In genomic region chr1:38671221-38671620, GRCh38 we compare ENCODE assay signal across 25 cellular contexts.
DNase-seq lines count a peak whose midpoint lies in the region; FAIRE-seq and TF ChIP-seq lines count a peak whose summit lies in the region.
"Had no signal": no experiment of that assay in that cellular context is flagged by ENCODE, and none has a peak within 500 bp of the region (broad histone marks: within the 10 kb centered on the region; RNA-seq: fewer than 3 reads in every experiment).

No MANE protein-coding gene starts in this region.

- BruUV-seq in A673 (replicated peaks; lab: Mats Ljungman, UMichigan): no TSS peak

- CTCF ChIA-PET in A673 (lab: Charles Lee): no interaction called here

- WGBS in esophagus muscularis mucosa: 74% methylated on average over 8 of the region's 8 CpGs
- 60% methylated on average over 8 of the region's 8 CpGs for WGBS in suprapubic skin
- WGBS in small intestine, 3 donors: 77 to 79% (median 79%) methylated on average over 8 of the region's 8 CpGs

- TF ChIP-seq POLR2A in esophagus muscularis mucosa (IDR thresholded peaks at IDR 0.05; ENCODE audit: low read depth): no peak
- TF ChIP-seq POLR2A in suprapubic skin (IDR thresholded peaks at IDR 0.05): no peak

- no peak overlapping the region for H3K27ac ChIP-seq in A673 (ENCODE audit: low read depth, low read length, poor library complexity, severe bottlenecking)
- H3K27ac ChIP-seq in esophagus muscularis mucosa (replicated peaks in 1 of 4): no peak overlapping the region
- H3K27ac ChIP-seq in suprapubic skin: no peak overlapping the region
- no peak overlapping the region for H3K27ac ChIP-seq in small intestine (ENCODE audit: low read depth in 1 of 2, low read length in 1 of 2)
- H3K27ac ChIP-seq: 22Rv1, GM23248, SJCRH30 had no signal

- TF ChIP-seq CTCF in A673 (conservative IDR thresholded peaks at IDR 0.05; ENCODE audit: low read depth, low read length) (no peak), esophagus muscularis mucosa (IDR thresholded peaks at IDR 0.05) (no peak), suprapubic skin (IDR thresholded peaks at IDR 0.05) (no peak)

- no peaks in the 10 kb centered on the region for H3K36me3 ChIP-seq in A673 (ENCODE audit: insufficient read depth, low read length, poor library complexity, severe bottlenecking)
- H3K36me3 ChIP-seq in esophagus muscularis mucosa: no peaks in the 10 kb centered on the region
- H3K36me3 ChIP-seq in suprapubic skin: no peaks in the 10 kb centered on the region
- no peaks in the 10 kb centered on the region for H3K36me3 ChIP-seq in small intestine (ENCODE audit: control insufficient read depth in 2 of 2, insufficient read depth in 2 of 2, low read length in 2 of 2)
- H3K36me3 ChIP-seq: SJCRH30 had no signal

- TF ChIP-seq EP300 in esophagus muscularis mucosa (IDR thresholded peaks at IDR 0.05) (no peak), suprapubic skin (IDR thresholded peaks at IDR 0.05) (no peak)

- H3K4me1 ChIP-seq in A673 (ENCODE audit: insufficient read depth, low read length, poor library complexity, severe bottlenecking): peaks cover 7% of the 10 kb centered on the region
- no peaks in the 10 kb centered on the region for H3K4me1 ChIP-seq in esophagus muscularis mucosa
- H3K4me1 ChIP-seq in suprapubic skin: peaks cover 3% of the 10 kb centered on the region
- H3K4me1 ChIP-seq in small intestine (ENCODE audit: control insufficient read depth in 2 of 2, insufficient read depth in 1 of 2, low read depth in 1 of 2, low read length in 1 of 2): no peaks in the 10 kb centered on the region
- H3K4me1 ChIP-seq: SJCRH30 had no signal

- intact Hi-C loops in A673 (cut with micrococcal nuclease; ENCODE audit: unreplicated experiment): no loop called here
- intact Hi-C loops in esophagus muscularis mucosa (cut with DNase I): no loop called here

- H3K4me3 ChIP-seq in A673 (ENCODE audit: low read depth, low read length, poor library complexity, severe bottlenecking) (no peak overlapping the region), esophagus muscularis mucosa (no peak overlapping the region), suprapubic skin (no peak overlapping the region), small intestine (ENCODE audit: low read depth in 1 of 2, low read length in 2 of 2) (no peak overlapping the region)
- H3K4me3 ChIP-seq: GM12878, GM23248, K562, SJCRH30 had no signal

- no peak for FAIRE-seq in small intestine (lab: Jason Lieb, UNC)
- FAIRE-seq: GM12878, HTR-8/SVneo, RCC 7860 had no signal

- H3K27me3 ChIP-seq in A673 (replicated peaks; ENCODE audit: insufficient read depth, low read depth, low read length, poor library complexity) (no peaks in the 10 kb centered on the region), esophagus muscularis mucosa (peaks cover 0 to 23% (median 0%) of the 10 kb centered on the region in 4 donors), suprapubic skin (peaks cover 16% of the 10 kb centered on the region), small intestine (ENCODE audit: control insufficient read depth in 2 of 2, insufficient read depth in 2 of 2, low read length in 2 of 2) (no peaks in the 10 kb centered on the region)

- H3K9me3 ChIP-seq in A673 (ENCODE audit: low read depth, low read length, poor library complexity, severe bottlenecking) (no peaks in the 10 kb centered on the region), esophagus muscularis mucosa (no peaks in the 10 kb centered on the region), suprapubic skin (no peaks in the 10 kb centered on the region), small intestine (ENCODE audit: control insufficient read depth, low read depth) (no peaks in the 10 kb centered on the region)
- H3K9me3 ChIP-seq: SJCRH30 had no signal

- POLR2A ChIA-PET in A673 (lab: Charles Lee; ENCODE audit: low non-redundant PET): interaction anchor here (0.5 kb wide), 1 partner anchor 56 kb away, joined by 7 read pairs; no protein-coding TSS in a partner anchor

- DNase-seq in DMS153 (lab: John Stamatoyannopoulos, UW) (peak; percentile 16), DMS153 treated with DMSO at 0.1 percent for 48 hours (lab: John Stamatoyannopoulos, UW; ENCODE audit: unreplicated experiment) (no peak), A673 (ENCODE audit: low spot score) (peak; percentile 57), NCI-H345 treated with DMSO at 0.1 percent for 48 hours (lab: John Stamatoyannopoulos, UW; ENCODE audit: unreplicated experiment) (peak; percentile 86), esophagus muscularis mucosa (ENCODE audit: extremely low spot score) (peak; percentile 70), suprapubic skin (ENCODE audit: low spot score in 2 of 2) (no peak), small intestine (no peak), AG08396 (ENCODE audit: low spot score) (no peak)
- DNase-seq: ACHN, DMS79, EL, GDM1, GM23248, H7, MV-4-11, NCI-H1105, NCI-H2081, NCI-H526 treated with DMSO at 0.1 percent for 48 hours, SJCRH30, T-cell had no signal

Comparison
In these comparisons a context has a peak if more than half of its experiments do, and no peak if none do; other contexts are left out.
1. DNase-seq: peak in DMS153 (single experiment), A673 (single experiment), NCI-H345 treated with DMSO at 0.1 percent for 48 hours (single experiment) and esophagus muscularis mucosa (single experiment); none in DMS153 treated with DMSO at 0.1 percent for 48 hours (single experiment), suprapubic skin (0 of 2), small intestine (single experiment) and AG08396 (single experiment).